19 cellular contexts compared by ENCODE assay signal in genomic region chr1:39275836-39276507, GRCh38.
A peak's percentile ranks its signal among the peaks of the same experiment; 100 is the strongest.
DNase-seq lines count a peak whose midpoint lies in the region; ATAC-seq and TF ChIP-seq lines count a peak whose summit lies in the region.
"Had no signal": no experiment of that assay in that cellular context is flagged by ENCODE, and none has a peak within 500 bp of the region (broad histone marks: within the 10 kb centered on the region; RNA-seq: fewer than 3 reads in every experiment).

No MANE protein-coding gene starts in this region.

- H3K27me3 Mint-ChIP-seq in effector memory CD8-positive, alpha-beta T cell: no peaks in the 10 kb centered on the region
- H3K27me3 Mint-ChIP-seq: activated naive CD4-positive, alpha-beta T cell treated with anti-CD3 and anti-CD28 coated beads, Interleukin-2, amount 10 ng/mL, durations not matched to agents 7 days and 5 days; brain had no signal

- H3K27ac ChIP-seq in parathyroid adenoma: peak overlapping the region; percentile 22
- H3K27ac ChIP-seq: BLaER1 treated with 17β-estradiol and CSF1 and Interleukin-3, amounts not matched to agents 10 nM and 100 nM; neural progenitor cell; stomach had no signal

- no peaks in the 10 kb centered on the region for H3K36me3 ChIP-seq in parathyroid adenoma (ENCODE audit: control insufficient read depth, insufficient read depth, low read length)
- H3K36me3 ChIP-seq in MG63: no peaks in the 10 kb centered on the region; the same call in 1 of the 2 replicates
- H3K36me3 ChIP-seq: neural progenitor cell, stomach had no signal

- ATAC-seq in effector memory CD8-positive, alpha-beta T cell (replicated peaks): no peak
- ATAC-seq: PC-3 had no signal

- no peak overlapping the region for H3K4me3 ChIP-seq in parathyroid adenoma (ENCODE audit: low read depth, low read length)
- H3K4me3 ChIP-seq in MG63: no peak overlapping the region
- H3K4me3 ChIP-seq: BLaER1 treated with 17β-estradiol and CSF1 and Interleukin-3, amounts not matched to agents 10 nM and 100 nM; neural progenitor cell; stomach had no signal

- TF ChIP-seq CTCF in parathyroid adenoma (IDR thresholded peaks at IDR 0.05): no peak

- peaks cover 31 to 61% of the 10 kb centered on the region in 2 donors for H3K4me1 Mint-ChIP-seq in effector memory CD8-positive, alpha-beta T cell (ENCODE audit: low read depth in 2 of 2)

- DNase-seq in NCI-H82 (lab: John Stamatoyannopoulos, UW): peak; percentile 20
- no peak for DNase-seq in NCI-H82 treated with DMSO at 0.1 percent for 48 hours (lab: John Stamatoyannopoulos, UW; ENCODE audit: unreplicated experiment)
- DNase-seq in HPDE6-E6E7 (ENCODE audit: extremely low spot score): peak; percentile 23
- no peak for DNase-seq in effector memory CD8-positive, alpha-beta T cell
- DNase-seq in NCI-H510A treated with DMSO at 0.1 percent for 48 hours (lab: John Stamatoyannopoulos, UW): no peak
- DNase-seq in NCI-H1694 (lab: John Stamatoyannopoulos, UW): no peak
- no peak for DNase-seq in MG63
- DNase-seq: activated CD4-positive, alpha-beta T cell treated with anti-CD3 and anti-CD28 coated beads for 48 hours; activated CD8-positive, alpha-beta memory T cell treated with anti-CD3 and anti-CD28 coated beads, Interleukin-2, amount 50 U/mL, for 4 hours; activated naive CD4-positive, alpha-beta T cell treated with anti-CD3 and anti-CD28 coated beads, Interleukin-2, amount 10 ng/mL, durations not matched to agents 7 days and 5 days; dermis blood vessel endothelial cell; kidney; PC-3; SK-N-SH; stomach had no signal

- peak overlapping the region; percentile 18 for H3K4me2 ChIP-seq in parathyroid adenoma (ENCODE audit: low read length)
- H3K4me2 ChIP-seq: neural progenitor cell, SK-N-SH had no signal

- peaks cover 26% of the 10 kb centered on the region for H3K79me2 ChIP-seq in parathyroid adenoma

- H3K27ac Mint-ChIP-seq in effector memory CD8-positive, alpha-beta T cell: peak overlapping the region; percentile 71 to 78
- H3K27ac Mint-ChIP-seq: activated naive CD4-positive, alpha-beta T cell treated with anti-CD3 and anti-CD28 coated beads, Interleukin-2, amount 10 ng/mL, durations not matched to agents 7 days and 5 days; neural progenitor cell had no signal

- no peaks in the 10 kb centered on the region for H3K9me3 Mint-ChIP-seq in effector memory CD8-positive, alpha-beta T cell
- H3K9me3 Mint-ChIP-seq: activated naive CD4-positive, alpha-beta T cell treated with anti-CD3 and anti-CD28 coated beads, Interleukin-2, amount 10 ng/mL, durations not matched to agents 7 days and 5 days; brain; neural progenitor cell had no signal

- peaks cover 11% of the 10 kb centered on the region for H3K36me3 Mint-ChIP-seq in effector memory CD8-positive, alpha-beta T cell (ENCODE audit: insufficient read depth)
- H3K36me3 Mint-ChIP-seq: neural progenitor cell had no signal

- H3K9me3 ChIP-seq in parathyroid adenoma (ENCODE audit: control insufficient read depth, low read length) (no peaks in the 10 kb centered on the region), MG63 (no peaks in the 10 kb centered on the region)
- H3K9me3 ChIP-seq: BLaER1 treated with 17β-estradiol and CSF1 and Interleukin-3, amounts not matched to agents 10 nM and 100 nM; SK-N-SH; stomach had no signal

- no peak overlapping the region for H2AFZ ChIP-seq in parathyroid adenoma
- H2AFZ ChIP-seq: neural progenitor cell had no signal

- H3K4me1 ChIP-seq in parathyroid adenoma: peaks cover 10% of the 10 kb centered on the region

- H3K27me3 ChIP-seq in parathyroid adenoma (ENCODE audit: control insufficient read depth, insufficient read depth, low read length) (no peaks in the 10 kb centered on the region), MG63 (no peaks in the 10 kb centered on the region)
- H3K27me3 ChIP-seq: BLaER1 treated with 17β-estradiol and CSF1 and Interleukin-3, amounts not matched to agents 10 nM and 100 nM; neural progenitor cell; stomach had no signal

- no peak overlapping the region for H3K4me3 Mint-ChIP-seq in effector memory CD8-positive, alpha-beta T cell
- H3K4me3 Mint-ChIP-seq: activated naive CD4-positive, alpha-beta T cell treated with anti-CD3 and anti-CD28 coated beads, Interleukin-2, amount 10 ng/mL, durations not matched to agents 7 days and 5 days; brain; neural progenitor cell had no signal

- no peak overlapping the region for H3K9ac ChIP-seq in parathyroid adenoma
- H3K9ac ChIP-seq: BLaER1 treated with 17β-estradiol and CSF1 and Interleukin-3, amounts not matched to agents 10 nM and 100 nM; neural progenitor cell; SK-N-SH had no signal

Comparison
In these comparisons a context has a peak if more than half of its experiments do, and no peak if none do; other contexts are left out.
1. DNase-seq: peak in NCI-H82 (single experiment) and HPDE6-E6E7 (single experiment); none in NCI-H82 treated with DMSO at 0.1 percent for 48 hours (single experiment), effector memory CD8-positive, alpha-beta T cell (0 of 3), NCI-H510A treated with DMSO at 0.1 percent for 48 hours (single experiment), NCI-H1694 (single experiment) and MG63 (single experiment).